Comparison of ENCODE assay signal across 19 cellular contexts in genomic region chr3:37257581-37257980, GRCh38.
"Had no signal": no experiment of that assay in that cellular context is flagged by ENCODE, and none has a peak within 500 bp of the region (broad histone marks: within the 10 kb centered on the region; RNA-seq: fewer than 3 reads in every experiment).

No MANE protein-coding gene starts in this region.

- H3K4me3 Mint-ChIP-seq: activated T-helper 1 cell treated with anti-CD3 and anti-CD28 coated beads, Interleukin-12 subunit alpha, Interleukin-12 subunit beta, Interleukin-2, Interleukin-4 antibody, amounts not matched to agents 30 ng/mL and 10 ng/mL and 1 ng/mL, durations not matched to agents 14 hours and 24 hours and 36 hours; brain; nephron had no signal

- H3K27ac ChIP-seq: coronary artery, esophagus squamous epithelium, tibial artery had no signal

- H3K27me3 Mint-ChIP-seq: brain, T-cell had no signal

- H3K4me1 Mint-ChIP-seq: nephron had no signal

- H3K9me3 Mint-ChIP-seq: activated T-helper 1 cell treated with anti-CD3 and anti-CD28 coated beads, Interleukin-12 subunit alpha, Interleukin-12 subunit beta, Interleukin-2, Interleukin-4 antibody, amounts not matched to agents 30 ng/mL and 10 ng/mL and 1 ng/mL, durations not matched to agents 14 hours and 24 hours and 36 hours; brain; nephron; T-cell had no signal

- DNase-seq: activated CD4-positive, alpha-beta T cell treated with anti-CD3 and anti-CD28 coated beads, Interleukin-2, amount 50 U/mL, for 1 hour; activated CD4-positive, CD25-positive, alpha-beta regulatory T cell; anterior cingulate cortex; central memory CD4-positive, alpha-beta T cell; effector CD4-positive, alpha-beta T cell; esophagus squamous epithelium; nucleus accumbens; retina; stimulated activated CD8-positive, alpha-beta memory T cell treated with anti-CD3 and anti-CD28 coated beads, Interleukin-4, amount 100 ng/mL, for 48 hours; stimulated activated naive CD4-positive, alpha-beta T cell treated with Interleukin-2 at 50 U/mL for 16 hours; substantia nigra; T-cell; T1000; tibial artery had no signal

- ATAC-seq: SK-N-SH treated with all-trans-retinoic acid at 6 μM for 48 hours, T-cell had no signal

- H3K27ac Mint-ChIP-seq: activated T-helper 1 cell treated with anti-CD3 and anti-CD28 coated beads, Interleukin-12 subunit alpha, Interleukin-12 subunit beta, Interleukin-2, Interleukin-4 antibody, amounts not matched to agents 30 ng/mL and 10 ng/mL and 1 ng/mL, durations not matched to agents 14 hours and 24 hours and 36 hours; nephron had no signal

- H3K4me3 ChIP-seq: coronary artery, esophagus squamous epithelium, tibial artery had no signal

- H3K9me3 ChIP-seq: esophagus squamous epithelium, tibial artery had no signal

- H3K27me3 ChIP-seq: esophagus squamous epithelium, tibial artery had no signal
